21 cellular contexts compared by ENCODE assay signal in the genomic region with DNA sequence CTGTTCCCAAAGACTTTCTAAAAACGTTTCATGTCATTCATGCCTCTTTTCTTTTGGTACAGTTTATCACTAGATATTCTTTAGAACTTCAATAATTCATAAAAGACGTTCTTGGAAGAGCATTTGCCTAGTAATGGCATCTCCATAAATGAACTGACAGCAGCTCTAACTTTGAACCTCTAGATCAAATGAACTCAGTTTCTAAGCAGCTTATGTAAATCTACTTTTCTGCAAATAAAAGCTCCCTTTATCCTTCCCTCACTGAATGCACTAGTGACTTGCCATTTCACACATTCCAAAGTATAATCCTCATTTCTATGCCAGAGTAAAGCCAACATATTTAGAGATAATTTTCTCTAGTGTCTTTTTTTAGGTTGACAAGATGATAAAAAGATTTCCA.
A peak's percentile ranks its signal among the peaks of the same experiment; 100 is the strongest.
DNase-seq lines count a peak whose midpoint lies in the region; ATAC-seq, FAIRE-seq and TF ChIP-seq lines count a peak whose summit lies in the region.
"Had no signal": no experiment of that assay in that cellular context is flagged by ENCODE, and none has a peak within 500 bp of the region (broad histone marks: within the 10 kb centered on the region; RNA-seq: fewer than 3 reads in every experiment).

No MANE protein-coding gene starts in this region.

- H3K27ac Mint-ChIP-seq in endothelial cell (ENCODE audit: unreplicated experiment): no peak overlapping the region
- H3K27ac Mint-ChIP-seq: B cell; CD4-positive, alpha-beta memory T cell; CD4-positive, CD25-positive, alpha-beta regulatory T cell; CD8-positive, alpha-beta memory T cell had no signal

- DNase-seq in D721Med (ENCODE audit: insufficient read length, low spot score) (no peak), NCI-H82 treated with DMSO at 0.1 percent for 48 hours (lab: John Stamatoyannopoulos, UW; ENCODE audit: unreplicated experiment) (peak; percentile 44), endothelial cell (ENCODE audit: low spot score) (no peak), GM10266 (ENCODE audit: extremely low spot score) (no peak)
- DNase-seq in activated naive CD4-positive, alpha-beta T cell (lab: John Stamatoyannopoulos, UW): no peak
- DNase-seq: 8988T; AML-193; CD4-positive, alpha-beta memory T cell; CD4-positive, CD25-positive, alpha-beta regulatory T cell; CD8-positive, alpha-beta memory T cell; COR-L47; DMS79 treated with DMSO at 0.1 percent for 48 hours; GF-D8 had no signal

- peaks cover 49% of the 10 kb centered on the region for H3K36me3 Mint-ChIP-seq in endothelial cell (ENCODE audit: low read depth, unreplicated experiment)

- no peaks in the 10 kb centered on the region for H3K4me1 Mint-ChIP-seq in endothelial cell (ENCODE audit: unreplicated experiment)
- H3K4me1 Mint-ChIP-seq: CD4-positive, alpha-beta memory T cell; CD4-positive, CD25-positive, alpha-beta regulatory T cell; CD8-positive, alpha-beta memory T cell had no signal

- TF ChIP-seq CTCF in D721Med (IDR thresholded peaks at IDR 0.05; ENCODE audit: insufficient read depth, missing control alignments) (no peak), endothelial cell (IDR thresholded peaks at IDR 0.05; ENCODE audit: unreplicated experiment) (no peak), GM10266 (IDR thresholded peaks at IDR 0.05; ENCODE audit: control insufficient read depth, insufficient read depth, low read depth, missing control alignments) (no peak)

- no peak for ATAC-seq in activated CD4-positive, CD25-positive, alpha-beta regulatory T cell treated with anti-CD3 and anti-CD28 coated beads, Interleukin-2, amount 50 U/mL, for 24 hours
- ATAC-seq in HG03442 (IDR thresholded peaks at IDR 0.05; ENCODE audit: unreplicated experiment): no peak
- ATAC-seq: GM12878 had no signal

- H3K4me3 Mint-ChIP-seq in endothelial cell (ENCODE audit: unreplicated experiment): peak overlapping the region; percentile 45
- H3K4me3 Mint-ChIP-seq: B cell; CD4-positive, alpha-beta memory T cell; CD4-positive, CD25-positive, alpha-beta regulatory T cell; CD8-positive, alpha-beta memory T cell had no signal

- peaks cover 38% of the 10 kb centered on the region for H3K9me3 Mint-ChIP-seq in endothelial cell (ENCODE audit: unreplicated experiment)

- peak; percentile 69 for FAIRE-seq in D721Med (lab: Jason Lieb, UNC)
- FAIRE-seq: A204.1, G401.6, GM12878, GM12892, GM18507 had no signal

- peaks cover 12% of the 10 kb centered on the region for H3K27me3 Mint-ChIP-seq in endothelial cell (ENCODE audit: unreplicated experiment)
- H3K27me3 Mint-ChIP-seq: B cell; CD4-positive, CD25-positive, alpha-beta regulatory T cell had no signal
